8 cellular contexts compared by ENCODE assay signal in the genomic region with DNA sequence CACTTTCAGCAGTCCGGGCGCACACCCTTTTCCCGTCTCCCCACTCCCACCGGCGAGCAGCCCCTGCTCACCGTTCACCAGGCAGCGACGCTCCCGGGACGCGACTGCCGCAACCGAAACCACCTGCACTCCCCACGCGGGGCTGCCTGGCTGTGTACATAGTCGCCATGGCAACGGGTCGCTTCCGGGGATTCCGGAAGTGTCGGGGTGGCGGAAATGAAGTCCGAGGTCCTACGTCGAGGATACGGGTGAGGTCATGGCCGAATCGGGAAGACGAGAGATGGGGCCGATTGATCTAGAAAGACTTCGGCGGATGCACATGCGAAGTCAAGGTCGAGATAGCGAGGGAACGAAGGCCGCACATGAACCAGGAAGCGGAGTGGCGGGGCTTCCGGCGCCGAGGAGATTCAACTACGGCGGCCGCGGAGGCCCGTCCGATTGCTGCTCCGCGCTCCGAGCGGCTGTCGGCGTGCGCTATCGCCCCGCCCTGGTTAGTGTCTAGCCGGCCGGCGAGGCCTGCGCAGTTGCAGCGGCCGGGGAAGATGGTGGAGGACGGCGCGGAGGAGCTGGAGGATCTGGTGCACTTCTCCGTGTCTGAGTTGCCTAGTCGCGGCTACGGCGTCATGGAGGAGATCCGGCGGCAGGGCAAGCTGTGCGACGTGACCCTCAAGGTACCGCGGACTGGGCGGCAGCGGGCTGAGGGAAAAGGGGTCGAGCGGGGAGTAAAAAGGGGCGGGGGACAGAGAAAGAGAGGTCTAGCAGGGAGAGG. TPM values are rescaled to one million over a fixed set of nuclear protein-coding genes. Genes with fewer than 3 reads are reported as not detected.
A peak's percentile ranks its signal among the peaks of the same experiment; 100 is the strongest.
DNase-seq lines count a peak whose midpoint lies in the region; ATAC-seq, FAIRE-seq and TF ChIP-seq lines count a peak whose summit lies in the region.

A gene with protein sequence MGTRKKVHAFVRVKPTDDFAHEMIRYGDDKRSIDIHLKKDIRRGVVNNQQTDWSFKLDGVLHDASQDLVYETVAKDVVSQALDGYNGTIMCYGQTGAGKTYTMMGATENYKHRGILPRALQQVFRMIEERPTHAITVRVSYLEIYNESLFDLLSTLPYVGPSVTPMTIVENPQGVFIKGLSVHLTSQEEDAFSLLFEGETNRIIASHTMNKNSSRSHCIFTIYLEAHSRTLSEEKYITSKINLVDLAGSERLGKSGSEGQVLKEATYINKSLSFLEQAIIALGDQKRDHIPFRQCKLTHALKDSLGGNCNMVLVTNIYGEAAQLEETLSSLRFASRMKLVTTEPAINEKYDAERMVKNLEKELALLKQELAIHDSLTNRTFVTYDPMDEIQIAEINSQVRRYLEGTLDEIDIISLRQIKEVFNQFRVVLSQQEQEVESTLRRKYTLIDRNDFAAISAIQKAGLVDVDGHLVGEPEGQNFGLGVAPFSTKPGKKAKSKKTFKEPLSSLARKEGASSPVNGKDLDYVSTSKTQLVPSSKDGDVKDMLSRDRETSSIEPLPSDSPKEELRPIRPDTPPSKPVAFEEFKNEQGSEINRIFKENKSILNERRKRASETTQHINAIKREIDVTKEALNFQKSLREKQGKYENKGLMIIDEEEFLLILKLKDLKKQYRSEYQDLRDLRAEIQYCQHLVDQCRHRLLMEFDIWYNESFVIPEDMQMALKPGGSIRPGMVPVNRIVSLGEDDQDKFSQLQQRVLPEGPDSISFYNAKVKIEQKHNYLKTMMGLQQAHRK (minus strand): TSS at position 376 of the 769 bp plus-strand sequence. CDS start 5,425 bp downstream, outside the sequence.
A gene (plus strand): TSS at position 521 of the 769 bp plus-strand sequence. CDS start 22 bp downstream, at position 543.

- H3K4me3 Mint-ChIP-seq in mesothelial cell of epicardium: peak within 1 kb of the TSS; percentile 97

- peak within 1 kb of the TSS; percentile 97 for H3K4me3 ChIP-seq in NT2/D1 (ENCODE audit: insufficient read length, low read depth)

- peaks cover 7% of the 10 kb centered on the region for H3K4me1 ChIP-seq in NT2/D1 (ENCODE audit: insufficient read depth, insufficient read length)

- H3K36me3 ChIP-seq in NT2/D1 (ENCODE audit: insufficient read depth, insufficient read length, low read length): peaks cover 31% of the 10 kb centered on the region

- H3K9me3 ChIP-seq in NT2/D1 (ENCODE audit: insufficient read depth, low read length): no peaks in the 10 kb centered on the region

- ATAC-seq in GM21367 (IDR thresholded peaks at IDR 0.05; ENCODE audit: unreplicated experiment): peak; percentile 66

- in situ Hi-C loops in Caki2 (cut with HindIII; ENCODE audit: low pct_unique_long_range_greater_than_20kb, low sequenced_read_pairs): no loop called here

- DNase-seq in Caki2 (ENCODE audit: low read depth): peak; percentile 90
- peak; percentile 93 for DNase-seq in HTR-8/SVneo (ENCODE audit: insufficient read length, low spot score)
- peak; percentile 76 for DNase-seq in NT2/D1 (ENCODE audit: low read depth, low spot score)
- peak; percentile 94 for DNase-seq in activated CD8-positive, alpha-beta memory T cell treated with anti-CD3 and anti-CD28 coated beads, Interleukin-2, amount 50 U/mL, for 4 hours
- DNase-seq in mesothelial cell of epicardium (ENCODE audit: low spot score in 2 of 2, unreplicated experiment in 2 of 2): peak; percentile 87 to 93
- DNase-seq in stimulated activated CD8-positive, alpha-beta memory T cell treated with anti-CD3 and anti-CD28 coated beads, Interleukin-15, amount 100 ng/mL, for 4 hours (ENCODE audit: low read depth in 2 of 2): peak; percentile 91

- TF ChIP-seq CTCF in mesothelial cell of epicardium (IDR thresholded peaks at IDR 0.05; ENCODE audit: unreplicated experiment): no peak

- peak; percentile 81 for FAIRE-seq in HTR-8/SVneo (lab: Jason Lieb, UNC)
- FAIRE-seq in endometrium (lab: Jason Lieb, UNC): peak; percentile 18

- peak within 1 kb of the TSS; percentile 95 for H3K9ac ChIP-seq in NT2/D1 (ENCODE audit: insufficient read length, low read depth)

- no peaks in the 10 kb centered on the region for H3K27me3 Mint-ChIP-seq in mesothelial cell of epicardium (ENCODE audit: low read depth)

- H3K27ac Mint-ChIP-seq in mesothelial cell of epicardium: peak within 1 kb of the TSS; percentile 100

- H3K27me3 ChIP-seq in NT2/D1 (ENCODE audit: insufficient read depth, insufficient read length): no peaks in the 10 kb centered on the region

- peaks cover 3% of the 10 kb centered on the region for H3K36me3 Mint-ChIP-seq in mesothelial cell of epicardium

- H3K9me3 Mint-ChIP-seq in mesothelial cell of epicardium: no peaks in the 10 kb centered on the region

- H3K4me1 Mint-ChIP-seq in mesothelial cell of epicardium: peaks cover 8% of the 10 kb centered on the region

RNA-seq across cellular contexts. Expression of the first gene that starts in this region (rescaled TPM):
- 3.0 and 7.1 TPM in 2 replicates for total RNA-seq in Caki2 (2014; rRNA removed; shearing (Covaris generic); ENCODE audit: low replicate concordance)
- 5.8 to 6.2 TPM (median 5.9 TPM) in 3 replicates for total RNA-seq in mesothelial cell of epicardium

RNA-seq across cellular contexts. Expression of the second gene that starts in this region (rescaled TPM):
- 22.9 and 26.5 TPM in 2 replicates for total RNA-seq in Caki2 (2014; rRNA removed; shearing (Covaris generic); ENCODE audit: low replicate concordance)
- 21.9 to 28.5 TPM (median 26.8 TPM) in 3 replicates for total RNA-seq in mesothelial cell of epicardium

Comparison
In these comparisons a context has a peak if more than half of its experiments do, and no peak if none do; other contexts are left out.
1. Peak in every context shown above with its lines: DNase-seq, ATAC-seq and H3K4me3 ChIP-seq.